ENCODE assay signal across 8 cellular contexts in the genomic region with DNA sequence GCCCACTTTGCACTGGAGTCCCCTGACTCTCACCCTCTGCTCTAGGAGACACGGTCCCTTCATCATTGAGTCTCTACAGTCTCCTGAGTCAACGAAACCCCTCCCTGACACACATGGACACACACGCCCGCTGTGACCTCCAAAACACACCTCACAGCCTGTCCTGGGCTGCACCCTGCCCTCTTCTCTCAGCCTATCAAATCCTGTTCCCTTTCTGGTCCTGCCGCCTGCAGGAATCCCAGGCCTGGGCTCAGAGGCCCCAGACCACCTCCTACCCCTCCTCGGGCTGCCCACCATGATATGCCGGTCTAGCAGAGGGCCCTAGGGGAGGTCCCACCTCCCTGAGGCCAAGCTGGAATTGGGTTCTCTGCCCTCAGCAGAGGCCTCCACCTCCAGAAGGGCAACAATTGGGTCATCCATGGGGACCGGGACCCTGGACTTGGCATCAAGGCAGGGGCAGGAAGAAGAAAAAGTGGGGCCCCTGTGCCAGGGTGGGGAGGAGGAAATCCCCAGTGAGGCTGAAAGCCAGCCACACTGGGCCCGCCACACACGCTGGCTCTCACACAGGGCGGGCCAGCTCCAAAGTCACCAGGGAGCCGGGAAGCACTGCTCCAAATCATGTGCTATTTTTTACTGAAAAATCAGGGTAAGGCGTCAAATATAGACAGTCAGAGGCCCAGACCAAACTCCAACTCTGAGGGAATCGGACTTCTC. TPM values are rescaled to one million over a fixed set of nuclear protein-coding genes. Genes with fewer than 3 reads are reported as not detected.
DNase-seq lines count a peak whose midpoint lies in the region; ATAC-seq, FAIRE-seq and TF ChIP-seq lines count a peak whose summit lies in the region.

No MANE protein-coding gene starts in this region.

- H3K27ac Mint-ChIP-seq in dendritic cell treated with granulocyte-macrophage colony-stimulating factor and Interleukin-4, amounts not matched to agents 40 ng/mL and 50 ng/mL, for 4 days, result peak overlapping the region; percentile 80
- H3K27ac Mint-ChIP-seq in natural killer cell, result peak overlapping the region; percentile 91 to 98

- no peak overlapping the region for H3K27ac ChIP-seq in KMS-11

- peaks cover 59% of the 10 kb centered on the region for H3K4me1 Mint-ChIP-seq in dendritic cell treated with granulocyte-macrophage colony-stimulating factor and Interleukin-4, amounts not matched to agents 40 ng/mL and 50 ng/mL, for 4 days (ENCODE audit: low read depth)
- H3K4me1 Mint-ChIP-seq in natural killer cell, result peaks cover 64 to 76% of the 10 kb centered on the region in 2 donors

- peaks cover 21% of the 10 kb centered on the region for H3K4me1 ChIP-seq in KMS-11 (ENCODE audit: low read depth, poor library complexity, severe bottlenecking)

- ATAC-seq in natural killer cell, result no peak

- H3K9me3 Mint-ChIP-seq in dendritic cell treated with granulocyte-macrophage colony-stimulating factor and Interleukin-4, amounts not matched to agents 40 ng/mL and 50 ng/mL, for 4 days, result no peaks in the 10 kb centered on the region
- no peaks in the 10 kb centered on the region for H3K9me3 Mint-ChIP-seq in natural killer cell

- no peak for TF ChIP-seq CTCF in AG09309 (IDR thresholded peaks at IDR 0.05; ENCODE audit: control insufficient read depth, insufficient read depth, low read depth, low read length, missing control alignments)
- TF ChIP-seq CTCF in KMS-11 (conservative IDR thresholded peaks at IDR 0.05; ENCODE audit: low read depth, low read length), result no peak
- TF ChIP-seq CTCF in natural killer cell (IDR thresholded peaks at IDR 0.05), result no peak

- H4K20me1 ChIP-seq in KMS-11 (ENCODE audit: insufficient read depth), result no peaks in the 10 kb centered on the region

- FAIRE-seq in frontal cortex (lab: Jason Lieb, UNC), result no peak

- intact Hi-C loops in dendritic cell treated with granulocyte-macrophage colony-stimulating factor and Interleukin-4, amounts not matched to agents 40 ng/mL and 50 ng/mL, for 4 days (cut with micrococcal nuclease), result loop anchor here (5.0 kb wide), 1 partner anchor 200 kb away; a partner anchor contains a TSS
- intact Hi-C loops in natural killer cell (cut with micrococcal nuclease), result no loop called here

- peak overlapping the region; percentile 75; the same call in 1 of the 2 replicates for H3K4me2 ChIP-seq in KMS-11

- no peak overlapping the region; the same call in 1 of the 2 replicates for H3K9ac ChIP-seq in KMS-11

- peak overlapping the region; percentile 60 for H3K4me3 ChIP-seq in AG09309 (ENCODE audit: control insufficient read depth, low read depth, low read length)
- no peak overlapping the region for H3K4me3 ChIP-seq in KMS-11 (IDR thresholded peaks at IDR 0.05; ENCODE audit: insufficient read depth, low read depth, low read length)

- H3K27me3 ChIP-seq in KMS-11 (ENCODE audit: insufficient read depth, low read depth), result no peaks in the 10 kb centered on the region

- no peak for DNase-seq in AG09309 (ENCODE audit: low read depth)
- no peak for DNase-seq in natural killer cell
- no peak for DNase-seq in NCI-H2196 treated with DMSO at 0.1 percent for 48 hours (lab: John Stamatoyannopoulos, UW; ENCODE audit: unreplicated experiment)
- DNase-seq in frontal cortex (ENCODE audit: low spot score in 2 of 2), result no peak
- no peak for DNase-seq in hepatic stellate cell (ENCODE audit: low spot score)
- DNase-seq in NCI-H510A (lab: John Stamatoyannopoulos, UW), result no peak

- peaks cover under 1% of the 10 kb centered on the region; the same call in 1 of the 2 replicates for H3K36me3 ChIP-seq in KMS-11 (ENCODE audit: insufficient read depth)

- H3K36me3 Mint-ChIP-seq in dendritic cell treated with granulocyte-macrophage colony-stimulating factor and Interleukin-4, amounts not matched to agents 40 ng/mL and 50 ng/mL, for 4 days (ENCODE audit: low read depth), result peaks cover 85% of the 10 kb centered on the region
- no peaks in the 10 kb centered on the region for H3K36me3 Mint-ChIP-seq in natural killer cell

- no peaks in the 10 kb centered on the region for H3K27me3 Mint-ChIP-seq in dendritic cell treated with granulocyte-macrophage colony-stimulating factor and Interleukin-4, amounts not matched to agents 40 ng/mL and 50 ng/mL, for 4 days
- no peaks in the 10 kb centered on the region for H3K27me3 Mint-ChIP-seq in natural killer cell (ENCODE audit: low read depth in 2 of 2)

- H3K79me2 ChIP-seq in KMS-11 (ENCODE audit: insufficient read depth, low read depth), result peaks cover 47% of the 10 kb centered on the region

- H2AFZ ChIP-seq in KMS-11 (ENCODE audit: low read depth), result no peak overlapping the region

- peak overlapping the region; percentile 89 for H3K4me3 Mint-ChIP-seq in dendritic cell treated with granulocyte-macrophage colony-stimulating factor and Interleukin-4, amounts not matched to agents 40 ng/mL and 50 ng/mL, for 4 days
- H3K4me3 Mint-ChIP-seq in natural killer cell, result peak overlapping the region; percentile 97

RNA-seq across cellular contexts. Expression of a gene that starts 3.4 kb away (rescaled TPM):
- total RNA-seq in natural killer cell, result 100 to 1,000 TPM; 124 to 162 (median 135) TPM
- total RNA-seq in frontal cortex, result 68.9 TPM

RNA-seq across cellular contexts. Expression of a gene that starts 17.1 kb away (rescaled TPM):
- total RNA-seq in natural killer cell (1 to 10 TPM; 1.1 to 2.1 (median 1.5) TPM), frontal cortex (21.2 TPM)

RNA-seq across cellular contexts. Expression of a gene that starts 18.7 kb away (rescaled TPM):
- total RNA-seq in natural killer cell, result not detected
- total RNA-seq in frontal cortex, result not detected

RNA-seq across cellular contexts. Expression of a gene that starts 51.9 kb away (rescaled TPM):
- total RNA-seq in natural killer cell, result 10 to 100 TPM; 23.2 to 32.9 (median 23.6) TPM
- total RNA-seq in frontal cortex, result 11.8 TPM

RNA-seq across cellular contexts. Expression of a gene that starts 54.3 kb away (rescaled TPM):
- total RNA-seq in natural killer cell (1 to 10 TPM; 2.3 to 7.5 (median 2.6) TPM), frontal cortex (26.1 TPM)
